16 cellular contexts compared by ENCODE assay signal in the genomic region with DNA sequence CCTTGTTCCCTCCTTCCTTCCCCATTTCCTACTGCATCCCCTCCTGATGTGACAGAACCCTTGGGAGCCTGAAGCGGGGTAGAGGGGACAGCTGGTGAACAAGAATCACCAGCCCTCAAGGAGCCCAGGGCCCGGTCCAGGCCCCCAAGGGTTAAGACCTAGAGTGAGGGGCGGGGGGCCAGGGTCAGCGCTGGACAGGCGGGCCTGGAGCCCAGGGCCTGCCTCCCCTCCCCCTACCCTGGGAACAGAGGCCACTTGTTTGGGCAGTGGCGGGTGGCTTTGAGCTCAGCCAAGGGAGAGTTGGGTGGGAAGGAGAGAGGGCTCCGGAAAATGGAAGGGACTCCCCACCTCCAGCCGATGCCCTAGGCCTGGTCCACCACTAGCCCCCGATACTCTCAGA. TPM values are rescaled to one million over a fixed set of nuclear protein-coding genes. Genes with fewer than 3 reads are reported as not detected.
A peak's percentile ranks its signal among the peaks of the same experiment; 100 is the strongest.
DNase-seq lines count a peak whose midpoint lies in the region; ATAC-seq, FAIRE-seq and TF ChIP-seq lines count a peak whose summit lies in the region.
"Had no signal": no experiment of that assay in that cellular context is flagged by ENCODE, and none has a peak within 500 bp of the region (broad histone marks: within the 10 kb centered on the region; RNA-seq: fewer than 3 reads in every experiment).

No MANE protein-coding gene starts in this region.

- peaks cover 25% of the 10 kb centered on the region for H3K36me3 Mint-ChIP-seq in effector memory CD8-positive, alpha-beta T cell (ENCODE audit: insufficient read depth)
- no peaks in the 10 kb centered on the region for H3K36me3 Mint-ChIP-seq in nephron progenitor cell (ENCODE audit: low read depth)

- H3K9ac ChIP-seq in HepG2 (ENCODE audit: insufficient read depth, low read depth, low read length): peak overlapping the region; percentile 77

- H3K36me3 ChIP-seq in HepG2 (replicated peaks in 1 of 2; ENCODE audit: control insufficient read depth in 1 of 2, insufficient read depth in 2 of 2, low read length in 2 of 2) (peaks cover 4 to 16% of the 10 kb centered on the region in 2 experiments; a peak in 2 of 5 replicates), right lobe of liver (peaks cover 0 to 11% (median 5%) of the 10 kb centered on the region in 4 donors)
- H3K36me3 ChIP-seq: MG63, ovary had no signal

- H3K9me3 Mint-ChIP-seq in effector memory CD8-positive, alpha-beta T cell: no peaks in the 10 kb centered on the region
- H3K9me3 Mint-ChIP-seq in nephron progenitor cell: no peaks in the 10 kb centered on the region

- H3K79me2 ChIP-seq in HepG2 (ENCODE audit: insufficient read depth, low read length): peaks cover 61% of the 10 kb centered on the region

- H3K27ac ChIP-seq in HepG2 (ENCODE audit: extremely low read length, insufficient read depth, low read length) (peak overlapping the region; percentile 83), right lobe of liver (no peak overlapping the region)
- H3K27ac ChIP-seq: ovary had no signal

- H4K20me1 ChIP-seq in HepG2 (ENCODE audit: insufficient read depth, low read length): peaks cover 11% of the 10 kb centered on the region; the same call in 1 of the 2 replicates

- intact Hi-C loops in HepG2 (cut with micrococcal nuclease; ENCODE audit: unreplicated experiment): no loop called here
- intact Hi-C loops in right lobe of liver (cut with DNase I): no loop called here

- H3K4me3 ChIP-seq in HepG2 (replicated peaks in 1 of 3; ENCODE audit: insufficient read depth in 1 of 3, low read depth in 2 of 3, low read length in 3 of 3) (peak overlapping the region; percentile 77 to 94 (median 88)), right lobe of liver (no peak overlapping the region)
- H3K4me3 ChIP-seq: MG63, ovary, smooth muscle cell had no signal

- no peaks in the 10 kb centered on the region; a peak in 1 of 5 replicates for H3K27me3 ChIP-seq in HepG2 (ENCODE audit: control insufficient read depth in 1 of 2, insufficient read depth in 2 of 2, low read length in 2 of 2)
- no peaks in the 10 kb centered on the region for H3K27me3 ChIP-seq in right lobe of liver
- H3K27me3 ChIP-seq: MG63, ovary had no signal

- no peak for FAIRE-seq in HepG2 (lab: Jason Lieb, UNC)
- FAIRE-seq: D721Med, GM18507 had no signal

- H3K4me2 ChIP-seq in HepG2 (ENCODE audit: low read depth, low read length): peak overlapping the region; percentile 92

- no peak; the same call in 1 of the 2 replicates for TF ChIP-seq CTCF in HepG2 (CRISPR knock-in tag; IDR thresholded peaks at IDR 0.05)
- no peak for TF ChIP-seq CTCF in right lobe of liver (IDR thresholded peaks at IDR 0.05)
- no peak for TF ChIP-seq CTCF in nephron progenitor cell (IDR thresholded peaks at IDR 0.05)

- no peak overlapping the region for H2AFZ ChIP-seq in HepG2 (ENCODE audit: low read length)

- peaks cover 76% of the 10 kb centered on the region for H3K4me1 ChIP-seq in HepG2 (ENCODE audit: insufficient read depth, low read length)
- peaks cover 0 to 31% (median 6%) of the 10 kb centered on the region in 4 donors for H3K4me1 ChIP-seq in right lobe of liver

- peak; percentile 61 for DNase-seq in HepG2 (ENCODE audit: low spot score)
- DNase-seq in right lobe of liver: no peak
- no peak for DNase-seq in effector memory CD8-positive, alpha-beta T cell
- DNase-seq in nephron progenitor cell: no peak
- DNase-seq in iPS-NIHi7 (ENCODE audit: extremely low spot score): no peak
- no peak for DNase-seq in stimulated activated CD4-positive, alpha-beta T cell treated with anti-CD3 and anti-CD28 coated beads, Interleukin-2, amount 100 ng/mL, for 24 hours
- no peak for DNase-seq in LoVo (ENCODE audit: low spot score)
- DNase-seq in HEK293T (ENCODE audit: extremely low spot score): no peak
- DNase-seq: activated CD4-positive, alpha-beta T cell treated with anti-CD3 and anti-CD28 coated beads, Interleukin-2, amount 50 U/mL, for 1 hour; mesendoderm; MG63; NCI-H187; ovary had no signal

- peaks cover 44 to 47% of the 10 kb centered on the region in 2 donors for H3K4me1 Mint-ChIP-seq in effector memory CD8-positive, alpha-beta T cell (ENCODE audit: low read depth in 2 of 2)
- peaks cover 22% of the 10 kb centered on the region for H3K4me1 Mint-ChIP-seq in nephron progenitor cell

- H3K27ac Mint-ChIP-seq in effector memory CD8-positive, alpha-beta T cell: peak overlapping the region; percentile 92 to 95
- no peak overlapping the region for H3K27ac Mint-ChIP-seq in nephron progenitor cell

- in situ Hi-C loops in HepG2 (cut with HindIII; ENCODE audit: extremely low pct_ligation_motif_present, low pct_unique_long_range_greater_than_20kb): loop anchor here (5.0 kb wide), 1 partner anchor 42 kb away; a partner anchor contains a TSS

- TF ChIP-seq POLR2A in HepG2 (IDR thresholded peaks at IDR 0.05; ENCODE audit: insufficient read depth in 1 of 2, low read depth in 2 of 2, low read length in 2 of 2): no peak
- TF ChIP-seq POLR2A in right lobe of liver (IDR thresholded peaks at IDR 0.05): no peak

- POLR2A ChIA-PET in HepG2 (lab: Yijun Ruan, JAX): interaction anchor here (1.0 to 3.2 kb wide), 5 partner anchors 16 to 44 kb away, joined by 4 to 30 read pairs (median 13); a partner anchor contains a TSS
- POLR2A ChIA-PET in HEK293T (lab: Yijun Ruan, JAX): no interaction called here

- no peaks in the 10 kb centered on the region for H3K27me3 Mint-ChIP-seq in effector memory CD8-positive, alpha-beta T cell
- H3K27me3 Mint-ChIP-seq in nephron progenitor cell (ENCODE audit: low read depth, poor library complexity): peaks cover 4% of the 10 kb centered on the region

- TF ChIP-seq EP300 in HepG2 (IDR thresholded peaks at IDR 0.05; ENCODE audit: low read depth in 2 of 2, low read length in 2 of 2): peak in 1 of 2 experiments; percentile 59; a peak in 1 of 4 replicates
- TF ChIP-seq EP300 in HepG2 (CRISPR knock-in tag; IDR thresholded peaks at IDR 0.05; ENCODE audit: borderline replicate concordance): no peak; the same call in 1 of the 2 replicates

- 19% methylated on average over 5 of the region's 9 CpGs for WGBS in HepG2 (ENCODE audit: low lambda C conversion rate)
- 42% methylated on average over 5 of the region's 9 CpGs for WGBS in right lobe of liver (ENCODE audit: insufficient coverage, low coverage, low lambda C conversion rate, missing lambda C conversion rate)

- H3K9me3 ChIP-seq in HepG2 (ENCODE audit: low read length): no peaks in the 10 kb centered on the region
- no peaks in the 10 kb centered on the region for H3K9me3 ChIP-seq in right lobe of liver
- H3K9me3 ChIP-seq: MG63, ovary had no signal

- CTCF ChIA-PET in HepG2 (lab: Yijun Ruan, JAX; ENCODE audit: low intra/inter-chr PET ratio, low total read pairs) (no interaction called here), HEK293T (lab: Yijun Ruan, JAX) (no interaction called here)

- ATAC-seq in HepG2 (peak; percentile 21), right lobe of liver (no peak)
- ATAC-seq in effector memory CD8-positive, alpha-beta T cell (replicated peaks): no peak

- BruUV-seq in HepG2 (replicated peaks; lab: Mats Ljungman, UMichigan): no TSS peak

- no peak for TF ChIP-seq RAD21 in HepG2 (CRISPR knock-in tag; IDR thresholded peaks at IDR 0.05)

- peak overlapping the region; percentile 85 to 92 for H3K4me3 Mint-ChIP-seq in effector memory CD8-positive, alpha-beta T cell
- peak overlapping the region; percentile 91 for H3K4me3 Mint-ChIP-seq in nephron progenitor cell

RNA-seq across cellular contexts. Expression of a gene that starts 2.1 kb away (rescaled TPM):
- 55.2 and 55.5 TPM in 2 replicates for total RNA-seq in HepG2 (2016; rRNA removed; fragmentation: Illumina TruSeq; extraction: Trizol)
- total RNA-seq in HepG2 (2016; cell fraction: cytosol; rRNA removed; fragmentation: Illumina TruSeq; extraction: Trizol; ENCODE audit: low read depth): 21.9 TPM in 2 replicates
- 49.1 and 52.3 TPM in 2 replicates for total RNA-seq in HepG2 (2016; cell fraction: insoluble cytoplasmic fraction; rRNA removed; fragmentation: Illumina TruSeq; extraction: Trizol)
- 15.6 and 18.1 TPM in 2 replicates for total RNA-seq in HepG2 (2016; cell fraction: membrane; rRNA removed; fragmentation: Illumina TruSeq; extraction: Trizol)
- 76.5 and 77.3 TPM in 2 replicates for total RNA-seq in HepG2 (2016; cell fraction: nucleus; rRNA removed; fragmentation: Illumina TruSeq; extraction: Trizol)
- 43.2 and 64.0 TPM in 2 replicates for polyA plus RNA-seq in HepG2 (2011; rRNA removed)
- 27.5 and 37.2 TPM in 2 replicates for polyA plus RNA-seq in HepG2 (2011; cell fraction: cytosol; rRNA removed)
- 341 and 362 TPM in 2 replicates for polyA plus RNA-seq in HepG2 (2011; cell fraction: nucleus; rRNA removed)
- polyA plus RNA-seq in HepG2 (2012): 33.2 and 39.7 TPM in 2 replicates
- 2.2 and 3.2 TPM in 2 replicates for polyA plus RNA-seq in HepG2 (2016; cell fraction: cytosol; fragmentation: Illumina TruSeq; extraction: Trizol; ENCODE audit: low read depth)
- 40.0 and 49.8 TPM in 2 replicates for polyA plus RNA-seq in HepG2 (2016; cell fraction: insoluble cytoplasmic fraction; fragmentation: Illumina TruSeq; extraction: Trizol; ENCODE audit: low read depth)
- polyA plus RNA-seq in HepG2 (2016; cell fraction: membrane; fragmentation: Illumina TruSeq; extraction: Trizol; ENCODE audit: low read depth): 5.5 and 6.6 TPM in 2 replicates
- 163 and 180 TPM in 2 replicates for polyA plus RNA-seq in HepG2 (2016; cell fraction: nucleus; fragmentation: Illumina TruSeq; extraction: Trizol; ENCODE audit: insufficient read depth, low read depth)
- polyA minus RNA-seq in HepG2 (2011; rRNA and poly(A)+ RNA removed; ENCODE audit: low replicate concordance): 42.6 and 95.7 TPM in 2 replicates
- 32.2 and 38.2 TPM in 2 replicates for polyA minus RNA-seq in HepG2 (2011; cell fraction: cytosol; rRNA and poly(A)+ RNA removed)
- polyA minus RNA-seq in HepG2 (2011; cell fraction: nucleus; rRNA and poly(A)+ RNA removed): 73.1 and 90.3 TPM in 2 replicates
- total RNA-seq in right lobe of liver: 10 to 100 TPM; 32.9 to 76.7 (median 41.2) TPM

RNA-seq across cellular contexts. Expression of a gene that starts 43.8 kb away (rescaled TPM):
- total RNA-seq in HepG2 (2016; rRNA removed; fragmentation: Illumina TruSeq; extraction: Trizol) (248 and 341 TPM in 2 replicates), right lobe of liver (100 to 1,000 TPM; 282 to 525 (median 330) TPM)
- total RNA-seq in HepG2 (2016; cell fraction: cytosol; rRNA removed; fragmentation: Illumina TruSeq; extraction: Trizol; ENCODE audit: low read depth): 1,658 and 1,675 TPM in 2 replicates
- total RNA-seq in HepG2 (2016; cell fraction: insoluble cytoplasmic fraction; rRNA removed; fragmentation: Illumina TruSeq; extraction: Trizol): 231 and 367 TPM in 2 replicates
- 1,130 and 1,245 TPM in 2 replicates for total RNA-seq in HepG2 (2016; cell fraction: membrane; rRNA removed; fragmentation: Illumina TruSeq; extraction: Trizol)
- 138 and 147 TPM in 2 replicates for total RNA-seq in HepG2 (2016; cell fraction: nucleus; rRNA removed; fragmentation: Illumina TruSeq; extraction: Trizol)
- polyA plus RNA-seq in HepG2 (2011; rRNA removed): 260 and 311 TPM in 2 replicates
- polyA plus RNA-seq in HepG2 (2011; cell fraction: cytosol; rRNA removed): 248 and 317 TPM in 2 replicates
- polyA plus RNA-seq in HepG2 (2011; cell fraction: nucleus; rRNA removed): 146 and 149 TPM in 2 replicates
- 146 and 179 TPM in 2 replicates for polyA plus RNA-seq in HepG2 (2012)
- polyA plus RNA-seq in HepG2 (2016; cell fraction: cytosol; fragmentation: Illumina TruSeq; extraction: Trizol; ENCODE audit: low read depth): 2,121 and 2,355 TPM in 2 replicates
- 324 and 400 TPM in 2 replicates for polyA plus RNA-seq in HepG2 (2016; cell fraction: insoluble cytoplasmic fraction; fragmentation: Illumina TruSeq; extraction: Trizol; ENCODE audit: low read depth)
- 1,491 and 1,549 TPM in 2 replicates for polyA plus RNA-seq in HepG2 (2016; cell fraction: membrane; fragmentation: Illumina TruSeq; extraction: Trizol; ENCODE audit: low read depth)
- 357 and 378 TPM in 2 replicates for polyA plus RNA-seq in HepG2 (2016; cell fraction: nucleus; fragmentation: Illumina TruSeq; extraction: Trizol; ENCODE audit: insufficient read depth, low read depth)
- 15.4 and 222 TPM in 2 replicates for polyA minus RNA-seq in HepG2 (2011; rRNA and poly(A)+ RNA removed; ENCODE audit: low replicate concordance)
- polyA minus RNA-seq in HepG2 (2011; cell fraction: cytosol; rRNA and poly(A)+ RNA removed): 77.0 and 88.8 TPM in 2 replicates
- polyA minus RNA-seq in HepG2 (2011; cell fraction: nucleus; rRNA and poly(A)+ RNA removed): 41.4 and 44.8 TPM in 2 replicates

Comparison
In these comparisons a context has a peak if more than half of its experiments do, and no peak if none do; other contexts are left out.
1. H3K4me3 ChIP-seq: peak in HepG2 (3 of 3); none in right lobe of liver (0 of 3).